In genomic region chr11:26943636-26944035, GRCh38 we compare ENCODE assay signal across 21 cellular contexts. TPM values are rescaled to one million over a fixed set of nuclear protein-coding genes. Genes with fewer than 3 reads are reported as not detected.
DNase-seq lines count a peak whose midpoint lies in the region; ATAC-seq and TF ChIP-seq lines count a peak whose summit lies in the region.
"Had no signal": no experiment of that assay in that cellular context is flagged by ENCODE, and none has a peak within 500 bp of the region (broad histone marks: within the 10 kb centered on the region; RNA-seq: fewer than 3 reads in every experiment).

No MANE protein-coding gene starts in this region.

- H2AK5ac ChIP-seq in mesendoderm (ENCODE audit: low read length): no peak overlapping the region

- H3K4me3 ChIP-seq in mesendoderm (ENCODE audit: low read length): no peak overlapping the region
- H3K4me3 ChIP-seq in thoracic aorta: no peak overlapping the region
- H3K4me3 ChIP-seq: GM23338, SJCRH30 had no signal

- no peak overlapping the region for H3K4me2 ChIP-seq in mesendoderm (ENCODE audit: low read length)
- H3K4me2 ChIP-seq: GM23338 had no signal

- H3K36me3 ChIP-seq in mesendoderm (ENCODE audit: control insufficient read depth, insufficient read depth, low read length): no peaks in the 10 kb centered on the region
- H3K36me3 ChIP-seq in thoracic aorta: no peaks in the 10 kb centered on the region
- H3K36me3 ChIP-seq: SJCRH30 had no signal

- H2BK5ac ChIP-seq in mesendoderm (ENCODE audit: low read length): no peak overlapping the region

- H3K9ac ChIP-seq in mesendoderm (ENCODE audit: low read length): no peak overlapping the region

- no CpG with 5 or more reads among the region's 3 CpGs for WGBS in mesendoderm (ENCODE audit: extremely low coverage, insufficient coverage, low lambda C conversion rate)

- DNase-seq in NCI-H82 (lab: John Stamatoyannopoulos, UW) (peak; percentile 96), astrocyte of the hippocampus (ENCODE audit: low read depth, low spot score) (peak; percentile 31), mesendoderm (peak; percentile 29), thoracic aorta (ENCODE audit: low spot score) (no peak), SW 1271 (lab: John Stamatoyannopoulos, UW) (no peak), NCI-H1694 treated with DMSO at 0.1 percent for 48 hours (lab: John Stamatoyannopoulos, UW) (no peak), omental fat pad (ENCODE audit: low spot score) (no peak)
- DNase-seq: Caco-2; CD4-positive, alpha-beta T cell; GDM1; HCEC 1CT; KBM-7; MV-4-11; NCI-H187; NCI-H2107; NCI-H2227 treated with DMSO at 0.1 percent for 48 hours; NCI-H510A treated with DMSO at 0.1 percent for 48 hours; NCI-H774; SJCRH30 had no signal

- H4K8ac ChIP-seq in mesendoderm (ENCODE audit: low read depth, low read length): no peak overlapping the region

- ATAC-seq in thoracic aorta (ENCODE audit: insufficient number of reproducible peaks, low FRiP score, low read depth): no peak
- ATAC-seq in HG02852 (IDR thresholded peaks at IDR 0.05; ENCODE audit: unreplicated experiment): no peak
- no peak for ATAC-seq in omental fat pad (ENCODE audit: low FRiP score)
- ATAC-seq: GM23338 had no signal

- H2BK15ac ChIP-seq in mesendoderm (replicated peaks; ENCODE audit: low read depth): no peak overlapping the region

- no peaks in the 10 kb centered on the region for H3K9me3 ChIP-seq in thoracic aorta
- H3K9me3 ChIP-seq: Caco-2, SJCRH30 had no signal

- no peak overlapping the region for H3K18ac ChIP-seq in mesendoderm (ENCODE audit: low read length)

- no peak overlapping the region for H3K4ac ChIP-seq in mesendoderm (ENCODE audit: low read depth, low read length)

- no peak overlapping the region for H3K23ac ChIP-seq in mesendoderm (ENCODE audit: low read length)

- H4K5ac ChIP-seq in mesendoderm (ENCODE audit: low read length): no peak overlapping the region

- H3K4me1 ChIP-seq in mesendoderm (ENCODE audit: control insufficient read depth, low read depth, low read length): no peaks in the 10 kb centered on the region
- H3K4me1 ChIP-seq in thoracic aorta (ENCODE audit: control insufficient read depth in 1 of 2, low read depth in 2 of 2): peaks cover 25 to 42% of the 10 kb centered on the region in 2 donors
- H3K4me1 ChIP-seq: SJCRH30 had no signal

- no peak overlapping the region for H3K27ac ChIP-seq in mesendoderm (ENCODE audit: low read depth, low read length)
- H3K27ac ChIP-seq in thoracic aorta: peak overlapping the region; percentile 4 to 54
- H3K27ac ChIP-seq: SJCRH30 had no signal

- TF ChIP-seq CTCF in thoracic aorta (IDR thresholded peaks at IDR 0.05) (no peak), omental fat pad (IDR thresholded peaks at IDR 0.05) (no peak)

- H3K79me2 ChIP-seq in mesendoderm (ENCODE audit: control insufficient read depth, insufficient read depth, low read length): no peaks in the 10 kb centered on the region

- H3K27me3 ChIP-seq in mesendoderm (ENCODE audit: insufficient read depth, low read length, poor library complexity): no peaks in the 10 kb centered on the region
- no peaks in the 10 kb centered on the region for H3K27me3 ChIP-seq in thoracic aorta (replicated peaks; ENCODE audit: insufficient read depth)
- H3K27me3 ChIP-seq: SJCRH30 had no signal

- H3K79me1 ChIP-seq in mesendoderm (ENCODE audit: low read length): no peaks in the 10 kb centered on the region

- no peak overlapping the region for H3K56ac ChIP-seq in mesendoderm (ENCODE audit: low read length)

- H2BK120ac ChIP-seq in mesendoderm (ENCODE audit: low read depth, low read length): no peak overlapping the region

RNA-seq across cellular contexts. Expression of gene FIBIN, which starts 50.3 kb away (rescaled TPM):
- polyA plus RNA-seq in mesendoderm (2013, experiment 1 of 2): 0.08 TPM
- 0.08 TPM for polyA plus RNA-seq in mesendoderm (2013, experiment 2 of 2)
- total RNA-seq in thoracic aorta (100 to 1,000 TPM; 153 to 278 TPM), omental fat pad (10 to 100 TPM in 3 of 4 donors, 1 to 10 TPM in 1; 8.9 to 31.8 (median 24.8) TPM)
- total RNA-seq: CD4-positive, alpha-beta T cell had no signal

Comparison
In these comparisons a context has a peak if more than half of its experiments do, and no peak if none do; other contexts are left out.
1. DNase-seq: peak in NCI-H82 (single experiment), astrocyte of the hippocampus (single experiment) and mesendoderm (single experiment); none in thoracic aorta (single experiment), SW 1271 (0 of 2), NCI-H1694 treated with DMSO at 0.1 percent for 48 hours (single experiment) and omental fat pad (single experiment).
2. RNA of gene FIBIN, which starts 50.3 kb away (total RNA-seq): 153 to 278 TPM in thoracic aorta; 8.9 to 31.8 TPM in omental fat pad; every median in the first group is over 4 times any median in the second.